ENCODE assay signal across 9 cellular contexts in the genomic region with DNA sequence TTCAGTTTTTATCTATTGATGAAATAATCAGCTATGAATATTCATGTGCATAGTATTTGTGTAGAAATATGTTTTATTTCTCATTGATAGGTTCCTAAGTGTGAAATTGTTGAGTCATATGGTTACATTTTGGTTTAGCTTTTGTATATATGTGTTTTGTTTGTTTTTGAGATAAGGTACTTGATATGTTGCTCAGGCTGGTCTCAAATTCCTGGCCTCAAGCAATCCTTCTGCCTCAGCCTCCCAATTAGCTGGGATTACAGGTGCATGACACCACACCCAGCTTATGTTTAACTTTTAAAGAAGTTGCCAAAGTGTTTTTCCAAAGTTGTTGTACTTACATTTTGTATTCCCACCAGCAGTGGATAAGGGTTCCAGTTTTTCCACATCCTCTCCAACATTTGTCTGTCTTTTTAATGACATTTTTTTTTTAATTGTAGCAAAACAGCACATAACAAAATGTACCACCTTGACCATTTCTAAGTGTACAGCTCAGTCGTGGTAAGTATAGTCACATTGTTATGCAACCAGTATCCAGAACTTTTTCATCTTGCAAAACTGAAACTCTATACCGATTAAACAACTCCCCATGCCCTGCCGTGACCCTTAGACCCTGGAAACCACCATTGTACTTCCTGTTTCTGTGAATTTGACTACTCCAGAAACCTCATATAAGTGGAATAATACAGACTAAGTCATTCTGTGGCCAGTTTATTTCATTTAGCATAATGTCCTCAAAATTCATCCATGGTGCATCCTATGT. TPM values are rescaled to one million over a fixed set of nuclear protein-coding genes. Genes with fewer than 3 reads are reported as not detected.
DNase-seq lines count a peak whose midpoint lies in the region; ATAC-seq lines count a peak whose summit lies in the region.
"Had no signal": no experiment of that assay in that cellular context is flagged by ENCODE, and none has a peak within 500 bp of the region (broad histone marks: within the 10 kb centered on the region; RNA-seq: fewer than 3 reads in every experiment).

No MANE protein-coding gene starts in this region.

- DNase-seq in NOMO-1 treated with dmso at 0.1 percent for 144 hours (lab: John Stamatoyannopoulos, UW; ENCODE audit: unreplicated experiment) (peak; percentile 89), left lobe of liver (ENCODE audit: low spot score) (no peak), kidney tubule cell (ENCODE audit: low spot score) (no peak), NCI-H69 (lab: John Stamatoyannopoulos, UW) (no peak)
- DNase-seq in activated CD4-positive, CD25-positive, alpha-beta regulatory T cell treated with anti-CD3 and anti-CD28 coated beads, Interleukin-2, amount 50 U/mL, for 72 hours = no peak
- DNase-seq in activated CD8-positive, alpha-beta memory T cell treated with anti-CD3 and anti-CD28 coated beads, Interleukin-2, amount 50 U/mL, for 4 hours = no peak
- DNase-seq: activated naive CD4-positive, alpha-beta T cell treated with anti-CD3 and anti-CD28 coated beads, Interleukin-2, amount 50 U/mL, for 16 hours had no signal

- ATAC-seq in GM18508 (IDR thresholded peaks at IDR 0.05; ENCODE audit: insufficient read depth, unreplicated experiment) = peak; percentile 97
- peak; percentile 84 for ATAC-seq in HG02678 (IDR thresholded peaks at IDR 0.05; ENCODE audit: unreplicated experiment)
- ATAC-seq in left lobe of liver = peak; percentile 52

RNA-seq across cellular contexts. Expression of gene UBE2D1, which starts 12.6 kb away (rescaled TPM):
- total RNA-seq in left lobe of liver = 2.2 TPM

RNA-seq across cellular contexts. Expression of gene CISD1, which starts 53.3 kb away (rescaled TPM):
- 26.9 TPM for total RNA-seq in left lobe of liver

RNA-seq across cellular contexts. Expression of gene IPMK, which starts 54.6 kb away (rescaled TPM):
- total RNA-seq in left lobe of liver = 2.8 TPM
